In the genomic region with DNA sequence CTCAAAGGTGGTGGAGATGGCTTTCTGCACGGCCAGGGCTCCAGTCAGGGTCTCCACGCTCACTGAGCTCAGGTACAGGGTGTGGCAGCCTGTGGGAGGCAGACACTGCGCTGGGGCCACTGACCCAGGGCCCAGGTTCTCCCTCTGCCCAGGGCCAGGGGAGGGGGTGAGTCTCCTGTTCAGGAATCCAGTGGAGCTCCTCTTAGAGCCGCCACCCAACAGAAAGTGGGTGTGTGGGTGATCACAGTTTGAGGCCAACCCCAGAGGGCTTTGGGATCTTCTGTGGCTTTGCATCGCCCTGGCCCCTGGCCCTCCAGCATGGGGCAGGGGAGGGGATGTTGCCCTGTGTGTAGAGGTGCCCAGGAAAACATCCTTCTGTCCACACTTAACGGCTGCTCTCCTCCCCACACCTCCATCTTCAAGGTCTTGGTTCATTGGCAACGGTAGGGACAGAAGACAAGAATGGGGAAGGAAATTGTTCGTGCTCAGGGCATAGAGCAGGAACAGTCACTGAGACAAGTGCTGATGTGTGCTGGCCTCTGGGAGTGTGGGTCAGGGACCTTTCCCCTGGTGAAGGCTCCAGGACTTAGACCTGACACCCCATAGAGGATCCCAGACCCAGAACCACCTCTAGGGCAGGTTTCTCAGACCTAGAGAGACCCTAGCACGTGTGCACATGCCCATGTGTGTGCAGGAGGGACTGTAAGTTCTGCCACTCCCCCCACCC, we compare ENCODE assay signal across 1 cellular context.
TF ChIP-seq lines count a peak whose summit lies in the region.

No MANE protein-coding gene starts in this region.

TF ChIP-seq in H1, 55 proteins besides CTCF, POLR2A, EP300 and RAD21:
- TF ChIP-seq CBX8 (IDR thresholded peaks at IDR 0.05; ENCODE audit: borderline replicate concordance, low read depth, low read length) (no peak), CEBPB (IDR thresholded peaks at IDR 0.05; ENCODE audit: low read depth, low read length) (no peak), FOSL1 (IDR thresholded peaks at IDR 0.05; ENCODE audit: insufficient read depth, low read depth, low read length) (no peak), SP1 (IDR thresholded peaks at IDR 0.05; ENCODE audit: low read depth, low read length) (no peak), NANOG (IDR thresholded peaks at IDR 0.05; ENCODE audit: insufficient read depth, low read depth, low read length, poor library complexity, severe bottlenecking) (no peak)
